9 cellular contexts compared by ENCODE assay signal in the genomic region with DNA sequence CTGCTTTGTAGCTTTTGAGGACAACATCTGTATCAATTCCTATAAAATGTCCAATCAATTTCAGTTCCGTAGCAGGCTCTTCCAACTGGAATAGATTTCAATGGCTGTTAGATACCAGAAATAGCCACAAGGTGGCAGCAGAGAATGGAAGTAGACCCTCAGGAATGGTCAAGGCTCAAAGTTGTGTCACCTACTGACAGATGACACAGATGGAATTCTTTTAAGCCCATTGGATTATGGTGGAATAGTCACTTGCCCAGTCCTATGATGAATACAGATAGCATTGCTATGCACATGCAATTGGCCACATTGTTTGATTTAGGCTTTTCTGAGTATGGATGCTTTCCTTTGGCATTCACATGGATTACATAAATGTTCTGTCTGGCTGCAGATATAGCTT.
DNase-seq lines count a peak whose midpoint lies in the region; ATAC-seq and TF ChIP-seq lines count a peak whose summit lies in the region.
"Had no signal": no experiment of that assay in that cellular context is flagged by ENCODE, and none has a peak within 500 bp of the region (broad histone marks: within the 10 kb centered on the region; RNA-seq: fewer than 3 reads in every experiment).

No MANE protein-coding gene starts in this region.

- ATAC-seq in right cardiac atrium, result peak; percentile 45 to 61
- ATAC-seq in HG02870 (IDR thresholded peaks at IDR 0.05; ENCODE audit: unreplicated experiment), result no peak

- no peak for TF ChIP-seq EP300 in sigmoid colon (IDR thresholded peaks at IDR 0.05)

- no peak overlapping the region for H3K4me3 ChIP-seq in right cardiac atrium (ENCODE audit: low read length)
- H3K4me3 ChIP-seq in sigmoid colon, result no peak overlapping the region

- H3K27ac ChIP-seq in right cardiac atrium (ENCODE audit: low read length), result no peak overlapping the region
- no peak overlapping the region for H3K27ac ChIP-seq in sigmoid colon

- H3K36me3 ChIP-seq in sigmoid colon, result no peaks in the 10 kb centered on the region

- TF ChIP-seq CTCF in sigmoid colon (IDR thresholded peaks at IDR 0.05), result peak; percentile 28 to 60 (median 41)

- intact Hi-C loops in right cardiac atrium (cut with DNase I) (loop anchor here in 3 of 4 donors (10.0 kb wide), 2 partner anchors 303 to 313 kb away; no protein-coding TSS in a partner anchor), sigmoid colon (cut with DNase I) (no loop called here)

- H3K9me3 ChIP-seq in right cardiac atrium (ENCODE audit: control insufficient read depth, low read length), result no peaks in the 10 kb centered on the region
- H3K9me3 ChIP-seq in sigmoid colon, result no peaks in the 10 kb centered on the region

- 3% methylated on average over 1 of the region's 1 CpG for WGBS in right cardiac atrium
- WGBS in sigmoid colon, 2 donors, result 5 to 8% methylated on average over 1 of the region's 1 CpG

- H3K4me1 ChIP-seq in right cardiac atrium (ENCODE audit: control insufficient read depth, insufficient read depth, low read length), result no peaks in the 10 kb centered on the region
- H3K4me1 ChIP-seq in sigmoid colon, result no peaks in the 10 kb centered on the region

- H3K27me3 ChIP-seq in right cardiac atrium (ENCODE audit: control insufficient read depth, insufficient read depth), result no peaks in the 10 kb centered on the region
- H3K27me3 ChIP-seq in sigmoid colon, result no peaks in the 10 kb centered on the region

- TF ChIP-seq POLR2A in sigmoid colon (IDR thresholded peaks at IDR 0.05), result no peak

- peak; percentile 15 for DNase-seq in NCI-H2171 treated with DMSO at 0.1 percent for 48 hours (lab: John Stamatoyannopoulos, UW)
- DNase-seq in NCI-H2171 (lab: John Stamatoyannopoulos, UW), result no peak
- DNase-seq in HCEC 1CT, result peak; percentile 33
- DNase-seq in NCI-H526 treated with DMSO at 0.1 percent for 48 hours (lab: John Stamatoyannopoulos, UW), result peak; percentile 34
- DNase-seq in amygdala (lab: John Stamatoyannopoulos, UW), result peak in 30 of 56 donors; percentile 0 to 72 (median 3)
- DNase-seq in right cardiac atrium, result no peak
- DNase-seq in sigmoid colon, result no peak
- DNase-seq: activated naive CD8-positive, alpha-beta T cell treated with anti-CD3 and anti-CD28 coated beads, Interleukin-2, amount 10 ng/mL, durations not matched to agents 7 days and 5 days had no signal

Comparison
In these comparisons a context has a peak if more than half of its experiments do, and no peak if none do; other contexts are left out.
1. DNase-seq: peak in NCI-H2171 treated with DMSO at 0.1 percent for 48 hours (single experiment), HCEC 1CT (single experiment), NCI-H526 treated with DMSO at 0.1 percent for 48 hours (single experiment) and amygdala (30 of 56); none in NCI-H2171 (single experiment), right cardiac atrium (0 of 3) and sigmoid colon (single experiment).